1 cellular context compared by ENCODE assay signal in genomic region chr17:78951967-78952551, GRCh38.
TF ChIP-seq lines count a peak whose summit lies in the region.

No MANE protein-coding gene starts in this region.

TF ChIP-seq in HepG2, 621 proteins besides CTCF, POLR2A, EP300 and RAD21 (continued from another document):
- TF ChIP-seq MTERF4 (CRISPR knock-in tag; IDR thresholded peaks at IDR 0.05): no peak
- TF ChIP-seq ATF7-NPFF (CRISPR knock-in tag; IDR thresholded peaks at IDR 0.05; ENCODE audit: low read depth): 0 out of 2 replicates have a peak, but pooled peaks have one; percentile 44
- TF ChIP-seq ETV6 (CRISPR knock-in tag; conservative IDR thresholded peaks at IDR 0.05): no peak
- peak; percentile 50; the same call in 1 of the 2 replicates for TF ChIP-seq ZNF441 (CRISPR knock-in tag; IDR thresholded peaks at IDR 0.05; ENCODE audit: borderline replicate concordance)
- 0 out of 2 replicates have a peak, but pooled peaks have one; percentile 32 for TF ChIP-seq NFKB2 (CRISPR knock-in tag; IDR thresholded peaks at IDR 0.05; ENCODE audit: borderline replicate concordance)
- no peak for TF ChIP-seq THAP11 (CRISPR knock-in tag; IDR thresholded peaks at IDR 0.05)
- no peak for TF ChIP-seq HHEX (CRISPR knock-in tag; IDR thresholded peaks at IDR 0.05)
- no peak for TF ChIP-seq ZNF597 (CRISPR knock-in tag; IDR thresholded peaks at IDR 0.05)
- TF ChIP-seq HOXA3 (CRISPR knock-in tag; IDR thresholded peaks at IDR 0.05): peak; percentile 41; the same call in 1 of the 2 replicates
- no peak for TF ChIP-seq HCFC1 (IDR thresholded peaks at IDR 0.05; ENCODE audit: low read depth, low read length)
- TF ChIP-seq, protein P1, sequence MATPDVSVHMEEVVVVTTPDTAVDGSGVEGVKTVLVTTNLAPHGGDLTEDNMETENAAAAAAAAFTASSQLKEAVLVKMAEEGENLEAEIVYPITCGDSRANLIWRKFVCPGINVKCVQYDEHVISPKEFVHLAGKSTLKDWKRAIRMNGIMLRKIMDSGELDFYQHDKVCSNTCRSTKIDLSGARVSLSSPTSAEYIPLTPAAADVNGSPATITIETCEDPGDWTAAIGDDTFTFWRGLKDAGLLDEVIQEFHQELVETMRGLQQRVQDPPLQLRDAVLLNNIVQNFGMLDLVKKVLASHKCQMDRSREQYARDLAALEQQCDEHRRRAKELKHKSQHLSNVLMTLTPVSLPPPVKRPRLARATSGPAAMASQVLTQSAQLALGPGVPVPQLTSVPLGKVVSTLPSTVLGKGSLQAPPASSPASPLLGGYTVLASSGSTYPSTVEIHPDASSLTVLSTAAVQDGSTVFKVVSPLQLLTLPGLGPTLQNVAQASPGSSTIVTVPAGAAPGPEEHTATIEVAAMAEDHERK (CRISPR knock-in tag; IDR thresholded peaks at IDR 0.05; ENCODE audit: low read depth): no peak
